Comparison of ENCODE assay signal across 2 cellular contexts in genomic region chr14:52568454-52568853, GRCh38. TPM values are rescaled to one million over a fixed set of nuclear protein-coding genes. Genes with fewer than 3 reads are reported as not detected.
"Had no signal": no experiment of that assay in that cellular context is flagged by ENCODE, and none has a peak within 500 bp of the region (broad histone marks: within the 10 kb centered on the region; RNA-seq: fewer than 3 reads in every experiment).

No MANE protein-coding gene starts in this region.

RNA-seq across cellular contexts. Expression of gene GPR137C, which starts 15.8 kb away (rescaled TPM):
- total RNA-seq: MCF 10A, NCI-H460 had no signal
